ENCODE assay signal across 8 cellular contexts in genomic region chr4:102343964-102344519, GRCh38. TPM values are rescaled to one million over a fixed set of nuclear protein-coding genes. Genes with fewer than 3 reads are reported as not detected.
A peak's percentile ranks its signal among the peaks of the same experiment; 100 is the strongest.
DNase-seq lines count a peak whose midpoint lies in the region; ATAC-seq and TF ChIP-seq lines count a peak whose summit lies in the region.

No MANE protein-coding gene starts in this region.

- WGBS in right lobe of liver (ENCODE audit: insufficient coverage, low coverage, low lambda C conversion rate, missing lambda C conversion rate): 0% methylated on average over 21 of the region's 21 CpGs

- H3K9me3 Mint-ChIP-seq in brain: no peaks in the 10 kb centered on the region
- no peaks in the 10 kb centered on the region for H3K9me3 Mint-ChIP-seq in stimulated activated naive B cell treated with anti-CD40 and anti-IgM and Interleukin-4, amounts not matched to agents 10 μg/mL and 1 μg/mL and 100 μg/mL, for 72 hours

- peaks cover 35% of the 10 kb centered on the region for H3K27me3 Mint-ChIP-seq in brain
- no peaks in the 10 kb centered on the region for H3K27me3 Mint-ChIP-seq in stimulated activated naive B cell treated with anti-CD40 and anti-IgM and Interleukin-4, amounts not matched to agents 10 μg/mL and 1 μg/mL and 100 μg/mL, for 72 hours

- ATAC-seq in HG02970 (IDR thresholded peaks at IDR 0.05; ENCODE audit: low FRiP score, unreplicated experiment): peak; percentile 27
- peak; percentile 68 to 76 (median 72) for ATAC-seq in right lobe of liver
- peak; percentile 36 to 39 for ATAC-seq in stimulated activated naive B cell treated with anti-CD40 and anti-IgM and Interleukin-4, amounts not matched to agents 10 μg/mL and 1 μg/mL and 100 μg/mL, for 72 hours (replicated peaks)

- H3K9me3 ChIP-seq in right lobe of liver: no peaks in the 10 kb centered on the region

- peak; percentile 52 for DNase-seq in NOMO-1 treated with DMSO at 0.1 percent for 48 hours (lab: John Stamatoyannopoulos, UW; ENCODE audit: unreplicated experiment)
- no peak for DNase-seq in NOMO-1 treated with dmso at 0.1 percent for 144 hours (lab: John Stamatoyannopoulos, UW; ENCODE audit: unreplicated experiment)
- peak; percentile 36 for DNase-seq in NCI-H82 treated with DMSO at 0.1 percent for 48 hours (lab: John Stamatoyannopoulos, UW; ENCODE audit: unreplicated experiment)
- DNase-seq in right lobe of liver: peak in 1 of 3 donors; percentile 89
- no peak for DNase-seq in stimulated activated naive B cell treated with anti-CD40 and anti-IgM and Interleukin-4, amounts not matched to agents 10 μg/mL and 1 μg/mL and 100 μg/mL, for 72 hours
- DNase-seq in D341Med (ENCODE audit: low spot score): no peak

- H3K27ac Mint-ChIP-seq in brain: peak overlapping the region in 2 of 5 experiments; percentile 56 to 62
- peak overlapping the region; percentile 96 for H3K27ac Mint-ChIP-seq in stimulated activated naive B cell treated with anti-CD40 and anti-IgM and Interleukin-4, amounts not matched to agents 10 μg/mL and 1 μg/mL and 100 μg/mL, for 72 hours

- peaks cover 27% of the 10 kb centered on the region for H3K4me1 Mint-ChIP-seq in brain
- peaks cover 22 to 43% of the 10 kb centered on the region in 2 donors for H3K4me1 Mint-ChIP-seq in stimulated activated naive B cell treated with anti-CD40 and anti-IgM and Interleukin-4, amounts not matched to agents 10 μg/mL and 1 μg/mL and 100 μg/mL, for 72 hours

- intact Hi-C loops in right lobe of liver (cut with DNase I): loop anchor here in 1 of 2 donors (10.0 kb wide), 1 partner anchor 81 kb away; no protein-coding TSS in a partner anchor

- no peak for TF ChIP-seq POLR2A in right lobe of liver (IDR thresholded peaks at IDR 0.05)

- H3K4me1 ChIP-seq in right lobe of liver: peaks cover 0 to 6% (median 0%) of the 10 kb centered on the region in 4 donors

- H3K27ac ChIP-seq in right lobe of liver: peak overlapping the region; percentile 86 to 91 (median 89)

- H3K36me3 Mint-ChIP-seq in brain: no peaks in the 10 kb centered on the region
- H3K36me3 Mint-ChIP-seq in stimulated activated naive B cell treated with anti-CD40 and anti-IgM and Interleukin-4, amounts not matched to agents 10 μg/mL and 1 μg/mL and 100 μg/mL, for 72 hours: peaks cover 15% of the 10 kb centered on the region in 2 donors

- H3K4me3 ChIP-seq in right lobe of liver: peak overlapping the region; percentile 55 to 74 (median 59)

- H3K36me3 ChIP-seq in right lobe of liver: no peaks in the 10 kb centered on the region

- peak overlapping the region; percentile 84 to 95 (median 90) for H3K4me3 Mint-ChIP-seq in brain
- H3K4me3 Mint-ChIP-seq in stimulated activated naive B cell treated with anti-CD40 and anti-IgM and Interleukin-4, amounts not matched to agents 10 μg/mL and 1 μg/mL and 100 μg/mL, for 72 hours: peak overlapping the region; percentile 84 to 86

- no peaks in the 10 kb centered on the region for H3K27me3 ChIP-seq in right lobe of liver

- no peak for TF ChIP-seq CTCF in brain (conservative IDR thresholded peaks at IDR 0.05)
- no peak for TF ChIP-seq CTCF in right lobe of liver (IDR thresholded peaks at IDR 0.05)

RNA-seq across cellular contexts. Expression of gene SLC39A8, which starts 1.2 kb away (rescaled TPM):
- polyA plus RNA-seq in brain (ENCODE audit: insufficient read depth, low read depth, low replicate concordance): 3.8 TPM
- total RNA-seq in right lobe of liver: 10 to 100 TPM; 19.4 to 24.7 (median 23.3) TPM

Comparison
In these comparisons a context has a peak if more than half of its experiments do, and no peak if none do; other contexts are left out.
1. DNase-seq: peak in NOMO-1 treated with DMSO at 0.1 percent for 48 hours (single experiment) and NCI-H82 treated with DMSO at 0.1 percent for 48 hours (single experiment); none in NOMO-1 treated with dmso at 0.1 percent for 144 hours (single experiment), stimulated activated naive B cell treated with anti-CD40 and anti-IgM and Interleukin-4, amounts not matched to agents 10 μg/mL and 1 μg/mL and 100 μg/mL, for 72 hours (single experiment) and D341Med (single experiment).
2. Peak in every context shown above with its lines, with median percentiles within 50 percentile points of each other: ATAC-seq.